8 cellular contexts compared by ENCODE assay signal in the genomic region with DNA sequence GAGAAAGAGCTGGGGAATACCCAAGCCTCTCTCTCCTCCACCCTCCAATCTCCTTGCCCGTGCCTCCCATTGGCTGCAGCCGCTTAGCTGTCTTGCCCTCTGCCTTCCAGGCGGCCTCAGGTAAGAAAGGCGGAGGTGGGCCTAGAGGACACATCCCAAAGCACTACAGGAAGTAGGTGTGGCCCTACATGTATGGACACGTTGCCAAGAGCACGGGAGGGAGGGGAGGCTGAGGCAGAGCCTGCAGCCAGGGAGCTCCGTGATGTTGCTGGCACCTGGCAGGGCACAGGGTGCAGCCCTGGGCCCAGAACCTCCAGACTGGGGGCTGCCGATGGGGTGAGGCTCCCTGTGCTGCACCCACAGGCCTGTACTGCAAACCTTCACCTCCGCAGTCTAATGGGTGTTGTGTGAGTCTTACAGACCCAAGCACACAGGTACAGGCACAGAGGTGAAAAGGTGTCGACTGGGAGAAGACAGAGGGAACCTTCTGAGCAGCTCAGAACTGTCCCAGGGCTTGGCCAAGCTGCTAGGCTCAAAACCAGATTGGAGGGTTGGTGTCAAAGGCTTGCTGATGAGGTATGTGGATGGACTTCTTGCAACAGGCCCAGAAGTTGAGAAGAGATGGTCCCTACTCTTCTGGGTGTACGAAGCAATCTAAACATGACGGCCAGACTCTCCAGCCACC. TPM values are rescaled to one million over a fixed set of nuclear protein-coding genes. Genes with fewer than 3 reads are reported as not detected.
DNase-seq lines count a peak whose midpoint lies in the region; ATAC-seq, FAIRE-seq and TF ChIP-seq lines count a peak whose summit lies in the region.

No MANE protein-coding gene starts in this region.

- no peak overlapping the region for H3K23ac ChIP-seq in H1 (ENCODE audit: insufficient read length)

- peak overlapping the region; percentile 80; the same call in 1 of the 2 replicates for H3K4me2 ChIP-seq in GM23338
- peak overlapping the region in 1 of 2 experiments; percentile 78; a peak in 2 of 4 replicates for H3K4me2 ChIP-seq in H1 (ENCODE audit: insufficient read depth in 1 of 2, low read depth in 2 of 2, low read length in 2 of 2)

- no peak overlapping the region for H2BK15ac ChIP-seq in H1 (ENCODE audit: low read length)

- peaks cover 49% of the 10 kb centered on the region for H3K27me3 Mint-ChIP-seq in GM23338 (ENCODE audit: insufficient read depth, low read depth, poor library complexity)

- TF ChIP-seq RAD21 in H1 (IDR thresholded peaks at IDR 0.05 in 1 of 2, conservative IDR thresholded peaks at IDR 0.05 in 1 of 2; ENCODE audit: low read depth in 2 of 2, low read length in 2 of 2): no peak

- H3K9ac ChIP-seq in H1 (replicated peaks in 1 of 4; ENCODE audit: extremely low read depth in 1 of 4, low read depth in 3 of 4, low read length in 3 of 4): no peak overlapping the region

- H2AK5ac ChIP-seq in H1 (ENCODE audit: low read depth, low read length): peak overlapping the region; percentile 75; the same call in 1 of the 2 replicates

- 0 out of 3 replicates have a peak, but pooled peaks of 1 of the 2 experiments have one; percentile 20 for TF ChIP-seq POLR2A in H1 (IDR thresholded peaks at IDR 0.05; ENCODE audit: control extremely low read depth in 1 of 2, low read depth in 2 of 2, low read length in 2 of 2)

- TF ChIP-seq CTCF in GM23338 (conservative IDR thresholded peaks at IDR 0.05; ENCODE audit: low read depth in 2 of 2) (no peak), H1 (IDR thresholded peaks at IDR 0.05; ENCODE audit: control extremely low read depth in 1 of 3, insufficient read depth in 1 of 3, low read depth in 1 of 3, low read length in 3 of 3) (no peak)

- peak; percentile 17 for ATAC-seq in GM23338

- peaks cover 9% of the 10 kb centered on the region; the same call in 1 of the 2 replicates for H3K23me2 ChIP-seq in H1 (ENCODE audit: low read depth, low read length)

- H2BK20ac ChIP-seq in H1 (ENCODE audit: low read length): no peak overlapping the region; the same call in 1 of the 2 replicates

- H3K4me1 Mint-ChIP-seq in GM23338: peaks cover 8% of the 10 kb centered on the region; the same call in 2 of the 3 replicates

- H3K4me3 ChIP-seq in GM23338: no peak overlapping the region; the same call in 1 of the 2 replicates
- peak overlapping the region in 1 of 4 experiments; percentile 68; a peak in 1 of 8 replicates for H3K4me3 ChIP-seq in H1 (ENCODE audit: extremely low read depth in 1 of 4, insufficient read depth in 2 of 4, low read depth in 3 of 4, low read length in 4 of 4)
- no peak overlapping the region for H3K4me3 ChIP-seq in small intestine (ENCODE audit: low read depth in 1 of 2, low read length in 2 of 2)

- H3K56ac ChIP-seq in H1 (replicated peaks; ENCODE audit: insufficient read length, low read depth, low read length): no peak overlapping the region

- H3K36me3 ChIP-seq in GM23338 (ENCODE audit: insufficient read depth) (no peaks in the 10 kb centered on the region), H1 (ENCODE audit: control insufficient read depth in 2 of 4, insufficient read depth in 4 of 4, low read length in 3 of 4) (no peaks in the 10 kb centered on the region), small intestine (ENCODE audit: control insufficient read depth in 2 of 2, insufficient read depth in 2 of 2, low read length in 2 of 2) (no peaks in the 10 kb centered on the region)

- CTCF ChIA-PET in H1 (lab: Charles Lee; ENCODE audit: partially characterized antibody): interaction anchor here (0.6 to 2.2 kb wide), 15 partner anchors 8 to 121 kb away, joined by 3 to 15 read pairs (median 4); no protein-coding TSS in a partner anchor

- peak overlapping the region; percentile 80 for H3K4ac ChIP-seq in H1 (replicated peaks; ENCODE audit: insufficient read length, low read depth, low read length)

- H3K4me1 ChIP-seq in GM23338 (ENCODE audit: insufficient read depth) (peaks cover 17% of the 10 kb centered on the region), H1 (replicated peaks in 1 of 4; ENCODE audit: control insufficient read depth in 3 of 4, insufficient read depth in 4 of 4, low read length in 3 of 4) (peaks cover 0 to 19% (median 9%) of the 10 kb centered on the region in 4 experiments; a peak in 6 of 7 replicates), small intestine (ENCODE audit: control insufficient read depth in 2 of 2, insufficient read depth in 1 of 2, low read depth in 1 of 2, low read length in 1 of 2) (no peaks in the 10 kb centered on the region)

- peak; percentile 70 for DNase-seq in GM23338 (ENCODE audit: low spot score)
- DNase-seq in NCI-H510A (lab: John Stamatoyannopoulos, UW): peak; percentile 96
- peak; percentile 23 to 64 for DNase-seq in H1 (ENCODE audit: low read depth in 1 of 2, low spot score in 2 of 2)
- DNase-seq in small intestine: peak; percentile 31
- no peak for DNase-seq in mesenteric fat pad (ENCODE audit: low spot score)
- no peak for DNase-seq in AML-193 (lab: John Stamatoyannopoulos, UW)
- DNase-seq in AG08396 (ENCODE audit: low spot score): no peak
- DNase-seq in cortex of kidney (lab: John Stamatoyannopoulos, UW): no peak

- POLR2A ChIA-PET in H1 (lab: Charles Lee; ENCODE audit: partially characterized antibody): interaction anchor here (0.6 to 0.8 kb wide), 2 partner anchors 16 to 30 kb away, joined by 3 read pairs; no protein-coding TSS in a partner anchor

- no peaks in the 10 kb centered on the region for H3K79me2 ChIP-seq in GM23338 (replicated peaks; ENCODE audit: insufficient read depth)
- no peaks in the 10 kb centered on the region for H3K79me2 ChIP-seq in H1 (ENCODE audit: control insufficient read depth in 1 of 2, insufficient read depth in 2 of 2, low read length in 2 of 2)

- H3K27me3 ChIP-seq in GM23338 (ENCODE audit: insufficient read depth) (peaks cover 28% of the 10 kb centered on the region), H1 (replicated peaks in 1 of 4; ENCODE audit: control insufficient read depth in 3 of 4, extremely low read depth in 1 of 4, insufficient read depth in 3 of 4, low read length in 3 of 4) (peaks cover 2 to 23% (median 19%) of the 10 kb centered on the region in 4 experiments; a peak in 6 of 7 replicates), small intestine (ENCODE audit: control insufficient read depth in 2 of 2, insufficient read depth in 2 of 2, low read length in 2 of 2) (no peaks in the 10 kb centered on the region)

- H4K91ac ChIP-seq in H1 (replicated peaks; ENCODE audit: insufficient read length, low read length): peak overlapping the region; percentile 83

- peak overlapping the region; percentile 68 for H4K5ac ChIP-seq in H1 (ENCODE audit: insufficient read length, low read depth, low read length)

- H3K36me3 Mint-ChIP-seq in GM23338 (ENCODE audit: low read depth): peaks cover 6% of the 10 kb centered on the region; the same call in 1 of the 3 replicates

- peak overlapping the region; percentile 55 for H3K4me3 Mint-ChIP-seq in GM23338

- H3K9me2 ChIP-seq in GM23338 (ENCODE audit: insufficient read depth): no peaks in the 10 kb centered on the region

- H3K27ac ChIP-seq in GM23338 (ENCODE audit: low read depth) (no peak overlapping the region), H1 (ENCODE audit: low read depth, low read length) (no peak overlapping the region), small intestine (ENCODE audit: low read depth in 1 of 2, low read length in 1 of 2) (no peak overlapping the region)

- H3K79me1 ChIP-seq in H1 (ENCODE audit: low read depth, low read length): no peaks in the 10 kb centered on the region

- H2BK5ac ChIP-seq in H1 (ENCODE audit: low read depth, low read length): peak overlapping the region; percentile 85; the same call in 1 of the 2 replicates

- H3K18ac ChIP-seq in H1 (ENCODE audit: extremely low read depth, low read length): peak overlapping the region; percentile 87

- peaks cover 24% of the 10 kb centered on the region for H3F3A ChIP-seq in GM23338 (replicated peaks; ENCODE audit: low read depth)

- H3K9me3 Mint-ChIP-seq in GM23338: peaks cover 6% of the 10 kb centered on the region; the same call in 2 of the 3 replicates

- no peaks in the 10 kb centered on the region for H4K20me1 ChIP-seq in GM23338 (replicated peaks; ENCODE audit: insufficient read depth)
- H4K20me1 ChIP-seq in H1 (replicated peaks in 1 of 2; ENCODE audit: control insufficient read depth in 1 of 2, insufficient read depth in 2 of 2, low read length in 2 of 2): no peaks in the 10 kb centered on the region

- H3K9me3 ChIP-seq in H1 (ENCODE audit: insufficient read depth in 2 of 2, low read depth in 1 of 2, low read length in 1 of 2) (no peaks in the 10 kb centered on the region), small intestine (ENCODE audit: control insufficient read depth, low read depth) (no peaks in the 10 kb centered on the region)

- no peak overlapping the region for H3K27ac Mint-ChIP-seq in GM23338

- H2BK12ac ChIP-seq in H1 (ENCODE audit: low read depth, low read length): peak overlapping the region; percentile 84; the same call in 1 of the 2 replicates

- no peak overlapping the region for H3K14ac ChIP-seq in H1 (ENCODE audit: insufficient read length)

- no peak for TF ChIP-seq EP300 in H1 (IDR thresholded peaks at IDR 0.05; ENCODE audit: borderline replicate concordance in 1 of 2, low read depth in 2 of 2, low read length in 2 of 2)

- H4K8ac ChIP-seq in H1 (ENCODE audit: extremely low read depth, insufficient read depth, low read length): no peak overlapping the region; the same call in 1 of the 2 replicates

- FAIRE-seq in H1 (lab: Jason Lieb, UNC): no peak
- FAIRE-seq in small intestine (lab: Jason Lieb, UNC): no peak

- H2AFZ ChIP-seq in GM23338: no peak overlapping the region
- no peak overlapping the region for H2AFZ ChIP-seq in H1 (ENCODE audit: low read length)

- peak overlapping the region; percentile 44 for H2BK120ac ChIP-seq in H1 (replicated peaks; ENCODE audit: low read depth, low read length)

- WGBS in H1 (ENCODE audit: extremely low coverage in 1 of 2, insufficient coverage in 1 of 2, insufficient read length in 1 of 2, insufficient replicate concordance in 2 of 2, low coverage in 1 of 2, low lambda C conversion rate in 2 of 2, missing lambda C conversion rate in 1 of 2), 2 experiments: 66% methylated on average over 12 of the region's 12 CpGs; no CpG with 5 or more reads in 1 of the 2 experiments
- 55 to 68% (median 59%) methylated on average over 12 of the region's 12 CpGs for WGBS in small intestine, 3 donors

RNA-seq across cellular contexts. Expression of gene FOXK2, which starts 23.5 kb away (rescaled TPM):
- 62.4 and 66.0 TPM in 2 replicates for total RNA-seq in GM23338 (2014; rRNA removed; shearing (Covaris generic))
- 12.2 and 12.3 TPM in 2 replicates for polyA plus RNA-seq in GM23338 (2016; fragmentation: Nextera tagmentation; extraction: Ambion mirVana)
- 64.9 and 66.9 TPM in 2 replicates for total RNA-seq in H1 (2021; fragmentation: NEBNext Ultra II Directional; extraction: Animal tissue kit (Norgen Biotek cat#: 25700))
- 34.7 and 42.3 TPM in 2 replicates for polyA plus RNA-seq in H1 (2011; rRNA removed)
- polyA plus RNA-seq in H1 (2011; cell fraction: cytosol; rRNA removed): 24.9 TPM
- 36.3 TPM for polyA plus RNA-seq in H1 (2011; cell fraction: nucleus; rRNA removed)
- polyA plus RNA-seq in H1 (2012, experiment 1 of 2): 28.7 to 37.8 TPM (median 33.9 TPM) in 4 replicates
- polyA plus RNA-seq in H1 (2012, experiment 2 of 2): 25.2 TPM
- 43.7 TPM for polyA plus RNA-seq in H1 (2013, experiment 1 of 2)
- polyA plus RNA-seq in H1 (2013, experiment 2 of 2): 43.0 TPM
- 29.1 and 37.4 TPM in 2 replicates for polyA minus RNA-seq in H1 (2011; rRNA and poly(A)+ RNA removed)
- polyA minus RNA-seq in H1 (2011; cell fraction: cytosol; rRNA and poly(A)+ RNA removed): 53.7 TPM
- polyA minus RNA-seq in H1 (2011; cell fraction: nucleus; rRNA and poly(A)+ RNA removed): 35.2 TPM
- polyA plus RNA-seq in small intestine: 10 to 100 TPM; 11.6 to 18.8 (median 17.2) TPM
- 65.3 TPM for total RNA-seq in mesenteric fat pad

RNA-seq across cellular contexts. Expression of gene NARF, which starts 37.4 kb away (rescaled TPM):
- total RNA-seq in GM23338 (2014; rRNA removed; shearing (Covaris generic)): 66.1 and 83.8 TPM in 2 replicates
- polyA plus RNA-seq in GM23338 (2016; fragmentation: Nextera tagmentation; extraction: Ambion mirVana): 67.1 and 69.5 TPM in 2 replicates
- total RNA-seq in H1 (2021; fragmentation: NEBNext Ultra II Directional; extraction: Animal tissue kit (Norgen Biotek cat#: 25700)): 87.4 and 97.4 TPM in 2 replicates
- 131 and 161 TPM in 2 replicates for polyA plus RNA-seq in H1 (2011; rRNA removed)
- 156 TPM for polyA plus RNA-seq in H1 (2011; cell fraction: cytosol; rRNA removed)
- 116 TPM for polyA plus RNA-seq in H1 (2011; cell fraction: nucleus; rRNA removed)
- polyA plus RNA-seq in H1 (2012, experiment 1 of 2): 89.4 to 142 TPM (median 122 TPM) in 4 replicates
- 150 TPM for polyA plus RNA-seq in H1 (2012, experiment 2 of 2)
- 84.3 TPM for polyA plus RNA-seq in H1 (2013, experiment 1 of 2)
- 84.4 TPM for polyA plus RNA-seq in H1 (2013, experiment 2 of 2)
- 87.8 and 110 TPM in 2 replicates for polyA minus RNA-seq in H1 (2011; rRNA and poly(A)+ RNA removed)
- 48.8 TPM for polyA minus RNA-seq in H1 (2011; cell fraction: cytosol; rRNA and poly(A)+ RNA removed)
- 33.9 TPM for polyA minus RNA-seq in H1 (2011; cell fraction: nucleus; rRNA and poly(A)+ RNA removed)
- 10 to 100 TPM; 46.2 to 87.0 (median 53.5) TPM for polyA plus RNA-seq in small intestine
- total RNA-seq in mesenteric fat pad: 57.3 TPM

RNA-seq across cellular contexts. Expression of gene CYBC1, which starts 45.4 kb away (rescaled TPM):
- total RNA-seq in GM23338 (2014; rRNA removed; shearing (Covaris generic)): 61.2 and 72.4 TPM in 2 replicates
- 22.5 and 24.7 TPM in 2 replicates for polyA plus RNA-seq in GM23338 (2016; fragmentation: Nextera tagmentation; extraction: Ambion mirVana)
- total RNA-seq in H1 (2021; fragmentation: NEBNext Ultra II Directional; extraction: Animal tissue kit (Norgen Biotek cat#: 25700)): 66.7 and 74.6 TPM in 2 replicates
- 81.4 and 116 TPM in 2 replicates for polyA plus RNA-seq in H1 (2011; rRNA removed)
- 91.4 TPM for polyA plus RNA-seq in H1 (2011; cell fraction: cytosol; rRNA removed)
- polyA plus RNA-seq in H1 (2011; cell fraction: nucleus; rRNA removed): 123 TPM
- 45.3 to 72.9 TPM (median 65.7 TPM) in 4 replicates for polyA plus RNA-seq in H1 (2012, experiment 1 of 2)
- polyA plus RNA-seq in H1 (2012, experiment 2 of 2): 103 TPM
- 51.4 TPM for polyA plus RNA-seq in H1 (2013, experiment 1 of 2)
- 50.6 TPM for polyA plus RNA-seq in H1 (2013, experiment 2 of 2)
- 48.1 and 52.9 TPM in 2 replicates for polyA minus RNA-seq in H1 (2011; rRNA and poly(A)+ RNA removed)
- 79.5 TPM for polyA minus RNA-seq in H1 (2011; cell fraction: cytosol; rRNA and poly(A)+ RNA removed)
- polyA minus RNA-seq in H1 (2011; cell fraction: nucleus; rRNA and poly(A)+ RNA removed): 81.6 TPM
- polyA plus RNA-seq in small intestine: 10 to 100 TPM; 37.6 to 44.7 (median 37.8) TPM
- total RNA-seq in mesenteric fat pad: 84.9 TPM

Comparison
In these comparisons a context has a peak if more than half of its experiments do, and no peak if none do; other contexts are left out.
1. DNase-seq: peak in GM23338 (single experiment), NCI-H510A (single experiment), H1 (2 of 2) and small intestine (single experiment); none in mesenteric fat pad (single experiment), AML-193 (0 of 2), AG08396 (single experiment) and cortex of kidney (single experiment).